2 cellular contexts compared by ENCODE assay signal in genomic region chr19:43723588-43723987, GRCh38.
TF ChIP-seq lines count a peak whose summit lies in the region.

No MANE protein-coding gene starts in this region.

TF ChIP-seq in A549, 52 proteins besides CTCF, POLR2A, EP300 and RAD21 (continued from another document):
- TF ChIP-seq MYC (IDR thresholded peaks at IDR 0.05; ENCODE audit: borderline replicate concordance, low read length) = no peak
- no peak for TF ChIP-seq GATA3 (IDR thresholded peaks at IDR 0.05; ENCODE audit: borderline replicate concordance)
- TF ChIP-seq PHF8 (IDR thresholded peaks at IDR 0.05; ENCODE audit: borderline replicate concordance, low read depth) = no peak
- TF ChIP-seq SMC3 (IDR thresholded peaks at IDR 0.05) = peak; percentile 68
- no peak for TF ChIP-seq RFX5 (IDR thresholded peaks at IDR 0.05)
TF ChIP-seq in A549: peak in this region for 1.

TF ChIP-seq in SK-N-SH, 30 proteins besides CTCF, POLR2A, EP300 and RAD21:
- TF ChIP-seq IRF3 (IDR thresholded peaks at IDR 0.05; ENCODE audit: low read depth, low read length) = no peak
- peak; percentile 26 for TF ChIP-seq SMC3 (IDR thresholded peaks at IDR 0.05; ENCODE audit: low read depth, low read length)
- TF ChIP-seq GATA2 (CRISPR knock-in tag; IDR thresholded peaks at IDR 0.05) = no peak
- no peak for TF ChIP-seq FOXJ3 (CRISPR knock-in tag; IDR thresholded peaks at IDR 0.05)
